ENCODE assay signal across 8 cellular contexts in genomic region chr6:85483041-85483700, GRCh38. TPM values are rescaled to one million over a fixed set of nuclear protein-coding genes. Genes with fewer than 3 reads are reported as not detected.
DNase-seq lines count a peak whose midpoint lies in the region; ATAC-seq and TF ChIP-seq lines count a peak whose summit lies in the region.

No MANE protein-coding gene starts in this region.

- H3K4me3 Mint-ChIP-seq in activated CD4-positive, alpha-beta memory T cell treated with anti-CD3 and anti-CD28 coated beads for 36 hours = no peak overlapping the region
- H3K4me3 Mint-ChIP-seq in mesothelial cell of epicardium = no peak overlapping the region

- TF ChIP-seq CTCF in mesothelial cell of epicardium (IDR thresholded peaks at IDR 0.05; ENCODE audit: unreplicated experiment) = peak; percentile 99

- no peaks in the 10 kb centered on the region for H3K36me3 Mint-ChIP-seq in activated CD4-positive, alpha-beta memory T cell treated with anti-CD3 and anti-CD28 coated beads for 36 hours
- H3K36me3 Mint-ChIP-seq in mesothelial cell of epicardium = no peaks in the 10 kb centered on the region

- H3K9me3 Mint-ChIP-seq in activated CD4-positive, alpha-beta memory T cell treated with anti-CD3 and anti-CD28 coated beads for 36 hours = no peaks in the 10 kb centered on the region
- H3K9me3 Mint-ChIP-seq in mesothelial cell of epicardium = no peaks in the 10 kb centered on the region

- H3K27me3 Mint-ChIP-seq in activated CD4-positive, alpha-beta memory T cell treated with anti-CD3 and anti-CD28 coated beads for 36 hours = peaks cover 5% of the 10 kb centered on the region
- H3K27me3 Mint-ChIP-seq in mesothelial cell of epicardium (ENCODE audit: low read depth) = no peaks in the 10 kb centered on the region

- POLR2A ChIA-PET in activated CD4-positive, alpha-beta memory T cell treated with anti-CD3 and anti-CD28 coated beads for 36 hours (lab: Charles Lee) = interaction anchor here (1.0 to 1.2 kb wide), 3 partner anchors 21 to 34 kb away, joined by 3 read pairs; partner anchors contain the start of gene NT5E

- ATAC-seq in GM18520 (IDR thresholded peaks at IDR 0.05; ENCODE audit: unreplicated experiment) (peak; percentile 79), HG03039 (IDR thresholded peaks at IDR 0.05; ENCODE audit: unreplicated experiment) (peak; percentile 75)

- intact Hi-C loops in activated CD4-positive, alpha-beta memory T cell treated with anti-CD3 and anti-CD28 coated beads for 36 hours (cut with micrococcal nuclease) = loop anchor here (1.0 to 2.0 kb wide), 3 partner anchors 19 to 128 kb away; partner anchors contain the start of gene NT5E

- DNase-seq in Ammon's horn (ENCODE audit: low spot score) = peak; percentile 58
- DNase-seq in NCI-H526 (lab: John Stamatoyannopoulos, UW) = peak; percentile 3 to 58
- DNase-seq in activated CD4-positive, alpha-beta memory T cell treated with anti-CD3 and anti-CD28 coated beads for 36 hours = peak; percentile 87
- peak; percentile 59 for DNase-seq in effector CD4-positive, alpha-beta T cell
- DNase-seq in mesothelial cell of epicardium (ENCODE audit: low spot score in 2 of 2, unreplicated experiment in 2 of 2) = peak; percentile 33 to 87
- peak; percentile 74 for DNase-seq in stimulated activated CD8-positive, alpha-beta memory T cell treated with anti-CD3 and anti-CD28 coated beads, Interleukin-4, amount 100 ng/mL, for 24 hours (ENCODE audit: low read depth)

- H3K27ac Mint-ChIP-seq in activated CD4-positive, alpha-beta memory T cell treated with anti-CD3 and anti-CD28 coated beads for 36 hours = no peak overlapping the region
- no peak overlapping the region for H3K27ac Mint-ChIP-seq in mesothelial cell of epicardium

- CTCF ChIA-PET in activated CD4-positive, alpha-beta memory T cell treated with anti-CD3 and anti-CD28 coated beads for 36 hours (lab: Charles Lee) = interaction anchor here (0.7 to 6.0 kb wide), 34 partner anchors 9 to 160 kb away, joined by 3 to 103 read pairs (median 4); partner anchors contain the start of genes NT5E and SNX14

- peaks cover 7% of the 10 kb centered on the region for H3K4me1 Mint-ChIP-seq in activated CD4-positive, alpha-beta memory T cell treated with anti-CD3 and anti-CD28 coated beads for 36 hours (ENCODE audit: low read depth)
- no peaks in the 10 kb centered on the region for H3K4me1 Mint-ChIP-seq in mesothelial cell of epicardium

RNA-seq across cellular contexts. Expression of gene NT5E, which starts 33.3 kb away (rescaled TPM):
- total RNA-seq in activated CD4-positive, alpha-beta memory T cell treated with anti-CD3 and anti-CD28 coated beads for 36 hours = 1 to 10 TPM; 3.7 to 3.8 TPM
- 0.23 to 0.38 TPM (median 0.25 TPM) in 3 replicates for total RNA-seq in mesothelial cell of epicardium

Comparison
In these comparisons a context has a peak if more than half of its experiments do, and no peak if none do; other contexts are left out.
1. Peak in every context shown above with its lines: DNase-seq and ATAC-seq.
2. DNase-seq: peak in every context shown above with its lines; median percentile 87 in activated CD4-positive, alpha-beta memory T cell treated with anti-CD3 and anti-CD28 coated beads for 36 hours; 74 in stimulated activated CD8-positive, alpha-beta memory T cell treated with anti-CD3 and anti-CD28 coated beads, Interleukin-4, amount 100 ng/mL, for 24 hours; 60 in mesothelial cell of epicardium; 59 in effector CD4-positive, alpha-beta T cell; 58 in Ammon's horn; 30 in NCI-H526.